10 cellular contexts compared by ENCODE assay signal in the genomic region with DNA sequence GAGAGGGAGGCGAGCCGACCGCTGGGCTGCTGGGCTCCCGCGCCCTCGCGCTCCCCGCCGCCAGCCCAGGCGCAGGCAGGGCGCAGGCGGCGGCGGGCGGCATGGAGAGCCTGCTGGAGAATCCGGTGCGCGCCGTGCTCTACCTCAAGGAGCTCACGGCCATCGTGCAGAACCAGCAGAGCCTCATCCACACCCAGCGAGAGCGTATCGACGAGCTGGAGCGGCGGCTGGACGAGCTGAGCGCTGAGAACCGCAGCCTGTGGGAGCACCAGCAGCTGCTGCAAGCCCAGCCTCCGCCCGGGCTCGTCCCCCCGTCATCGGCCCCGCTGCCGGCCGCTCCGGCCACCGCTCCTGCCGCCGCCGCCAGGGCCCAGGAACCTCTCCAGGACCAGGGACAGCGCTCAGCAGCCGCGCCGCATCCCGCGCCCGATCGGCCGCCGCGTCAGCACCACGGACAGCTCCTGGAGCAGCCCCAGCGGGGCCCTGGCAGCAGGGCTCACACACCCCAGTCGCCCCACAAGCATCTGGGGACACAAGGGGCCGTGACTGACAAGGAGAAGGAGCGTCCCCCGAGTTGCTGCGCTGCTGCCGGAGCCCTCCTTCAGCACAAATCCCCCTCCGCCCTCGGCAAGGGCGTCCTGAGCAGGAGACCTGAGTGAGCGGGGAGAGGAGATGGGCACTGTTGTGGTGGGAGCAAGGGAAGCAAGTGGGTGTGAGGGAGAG. TPM values are rescaled to one million over a fixed set of nuclear protein-coding genes. Genes with fewer than 3 reads are reported as not detected.
DNase-seq lines count a peak whose midpoint lies in the region; ATAC-seq, FAIRE-seq and TF ChIP-seq lines count a peak whose summit lies in the region.
"Not testable (repeated sequence)": the region's sequence is repeated elsewhere in the genome, so short reads cannot be mapped to it uniquely, and the experiment has no call there.
"Had no signal": no experiment of that assay in that cellular context is flagged by ENCODE, and none has a peak within 500 bp of the region (broad histone marks: within the 10 kb centered on the region; RNA-seq: fewer than 3 reads in every experiment).

No MANE protein-coding gene starts in this region.

- not testable (repeated sequence) for H3K27me3 ChIP-seq in AG04450 (ENCODE audit: control insufficient read depth, insufficient read depth, low read length); K562 (ENCODE audit: control insufficient read depth in 2 of 2, insufficient read depth in 2 of 2, low read length in 2 of 2); HepG2 (ENCODE audit: control insufficient read depth in 1 of 2, insufficient read depth in 2 of 2, low read length in 2 of 2)

- not testable (repeated sequence) for H2AFZ ChIP-seq in K562 (ENCODE audit: low read depth, low read length); HepG2 (ENCODE audit: low read length)

- not testable (repeated sequence) for TF ChIP-seq EP300 in K562 (IDR thresholded peaks at IDR 0.05; ENCODE audit: low read length); HepG2 (IDR thresholded peaks at IDR 0.05; ENCODE audit: low read depth in 2 of 2, low read length in 2 of 2); HepG2 (CRISPR knock-in tag; IDR thresholded peaks at IDR 0.05; ENCODE audit: borderline replicate concordance)

- H3K9me1 ChIP-seq in K562 (ENCODE audit: control insufficient read depth, insufficient read depth, low read length) = not testable (repeated sequence)

- H3K27ac ChIP-seq in AG04450 (ENCODE audit: low read depth, low read length); K562 (ENCODE audit: extremely low read depth, low read depth, low read length); HepG2 (ENCODE audit: extremely low read length, insufficient read depth, low read length): not testable (repeated sequence)

- not testable (repeated sequence) for H3K4me1 Mint-ChIP-seq in progenitor cell of endocrine pancreas (ENCODE audit: low read depth)

- not testable (repeated sequence) for H3K9me3 Mint-ChIP-seq in progenitor cell of endocrine pancreas (ENCODE audit: low read depth)

- POLR2A ChIA-PET in AG04450 (lab: Yijun Ruan, JAX); K562 (lab: Yijun Ruan, JAX); HepG2 (lab: Yijun Ruan, JAX): not testable (repeated sequence)

- ATAC-seq in GM19397 (IDR thresholded peaks at IDR 0.05; ENCODE audit: unreplicated experiment) (peak; percentile 53), HG03432 (IDR thresholded peaks at IDR 0.05; ENCODE audit: unreplicated experiment) (peak; percentile 80), K562 (peak; percentile 92), HepG2 (peak; percentile 99)
- ATAC-seq in activated CD4-positive, CD25-positive, alpha-beta regulatory T cell treated with anti-CD3 and anti-CD28 coated beads, Interleukin-2, amount 50 U/mL, for 24 hours = peak; percentile 67 to 68

- not testable (repeated sequence) for BruUV-seq in K562 (replicated peaks; lab: Mats Ljungman, UMichigan); HepG2 (replicated peaks; lab: Mats Ljungman, UMichigan)

- 28% methylated on average over 3 of the region's 66 CpGs for WGBS in K562 (ENCODE audit: insufficient coverage, low coverage, missing lambda C conversion rate)
- 21% methylated on average over 10 of the region's 66 CpGs for WGBS in HepG2 (ENCODE audit: low lambda C conversion rate)

- not testable (repeated sequence) for H3K4me2 ChIP-seq in K562 (ENCODE audit: insufficient read depth, low read length)
- H3K4me2 ChIP-seq in HepG2 (ENCODE audit: low read depth, low read length) = 0 out of 2 replicates have a peak overlapping the region, but pooled peaks have one; percentile 12

- H3K27me3 Mint-ChIP-seq in progenitor cell of endocrine pancreas = peaks cover 55% of the 10 kb centered on the region

- FAIRE-seq in K562 (lab: Jason Lieb, UNC) (peak; percentile 67), HepG2 (lab: Jason Lieb, UNC) (peak; percentile 12)

- not testable (repeated sequence) for H3K4me3 Mint-ChIP-seq in progenitor cell of endocrine pancreas (ENCODE audit: low read depth)

- H4K20me1 ChIP-seq in K562 (replicated peaks; ENCODE audit: control insufficient read depth, insufficient read depth, low read length); HepG2 (ENCODE audit: insufficient read depth, low read length): not testable (repeated sequence)

- in situ Hi-C loops in K562 (cut with MboI); HepG2 (cut with HindIII; ENCODE audit: extremely low pct_ligation_motif_present, low pct_unique_long_range_greater_than_20kb): not testable (repeated sequence)

- not testable (repeated sequence) for H3K36me3 ChIP-seq in K562 (ENCODE audit: control insufficient read depth, insufficient read depth, low read length); HepG2 (replicated peaks in 1 of 2; ENCODE audit: control insufficient read depth in 1 of 2, insufficient read depth in 2 of 2, low read length in 2 of 2)

- H3K9me3 ChIP-seq in AG04450 (ENCODE audit: control insufficient read depth, insufficient read depth, low read length); K562 (replicated peaks; ENCODE audit: control insufficient read depth, insufficient read depth, low read depth, low read length); HepG2 (ENCODE audit: low read length): not testable (repeated sequence)

- DNase-seq in AG04450 (ENCODE audit: low read depth, low spot score); HepG2 (ENCODE audit: low spot score): not testable (repeated sequence)
- DNase-seq in K562 (ENCODE audit: extremely low read depth in 1 of 4, low spot score in 3 of 4) (peak in 1 of 4 experiments; percentile 40), foreskin fibroblast (peak; percentile 24 to 50), progenitor cell of endocrine pancreas (ENCODE audit: low spot score, unreplicated experiment) (peak; percentile 80)

- not testable (repeated sequence) for TF ChIP-seq POLR2A in K562 (conservative IDR thresholded peaks at IDR 0.05); HepG2 (IDR thresholded peaks at IDR 0.05; ENCODE audit: insufficient read depth in 1 of 2, low read depth in 2 of 2, low read length in 2 of 2)

- not testable (repeated sequence) for H3K4me1 ChIP-seq in K562 (replicated peaks in 1 of 2; ENCODE audit: control insufficient read depth in 2 of 2, insufficient read depth in 2 of 2, low read length in 2 of 2); HepG2 (ENCODE audit: insufficient read depth, low read length)

- not testable (repeated sequence) for H3K9ac ChIP-seq in K562 (ENCODE audit: insufficient read depth in 1 of 2, low read depth in 2 of 2, low read length in 2 of 2); HepG2 (ENCODE audit: insufficient read depth, low read depth, low read length)

- CTCF ChIA-PET in AG04450 (lab: Charles Lee); K562 (lab: Yijun Ruan, JAX; ENCODE audit: low intra/inter-chr PET ratio); HepG2 (lab: Yijun Ruan, JAX; ENCODE audit: low intra/inter-chr PET ratio, low total read pairs): not testable (repeated sequence)

- TF ChIP-seq RAD21 in K562 (CRISPR knock-in tag; conservative IDR thresholded peaks at IDR 0.05 in 1 of 2, IDR thresholded peaks at IDR 0.05 in 1 of 2); HepG2 (CRISPR knock-in tag; IDR thresholded peaks at IDR 0.05): not testable (repeated sequence)

- intact Hi-C loops in K562 (cut with micrococcal nuclease); HepG2 (cut with micrococcal nuclease; ENCODE audit: unreplicated experiment): not testable (repeated sequence)

- H3K4me3 ChIP-seq in AG04450 (ENCODE audit: low read depth, low read length) (peak overlapping the region; percentile 48), K562 (peak overlapping the region; percentile 29; the same call in 1 of the 2 replicates)
- not testable (repeated sequence) for H3K4me3 ChIP-seq in foreskin fibroblast (ENCODE audit: low read depth in 1 of 2, low read length in 2 of 2); HepG2 (replicated peaks in 1 of 3; ENCODE audit: insufficient read depth in 1 of 3, low read depth in 2 of 3, low read length in 3 of 3)

- not testable (repeated sequence) for TF ChIP-seq CTCF in AG04450 (IDR thresholded peaks at IDR 0.05; ENCODE audit: low read depth, low read length); K562 (IDR thresholded peaks at IDR 0.05 in 2 of 3, conservative IDR thresholded peaks at IDR 0.05 in 1 of 3; ENCODE audit: insufficient read depth in 2 of 3, low read depth in 1 of 3, low read length in 3 of 3); foreskin fibroblast (IDR thresholded peaks at IDR 0.05; ENCODE audit: low read depth, low read length); HepG2 (CRISPR knock-in tag; IDR thresholded peaks at IDR 0.05); progenitor cell of endocrine pancreas (IDR thresholded peaks at IDR 0.05; ENCODE audit: unreplicated experiment)

- H3K79me2 ChIP-seq in K562 (ENCODE audit: control insufficient read depth, insufficient read depth, low read length); HepG2 (ENCODE audit: insufficient read depth, low read length): not testable (repeated sequence)

- H3K36me3 Mint-ChIP-seq in progenitor cell of endocrine pancreas (ENCODE audit: insufficient read depth) = not testable (repeated sequence)

- not testable (repeated sequence) for H3K27ac Mint-ChIP-seq in progenitor cell of endocrine pancreas

RNA-seq across cellular contexts. Expression of a gene that starts 0.4 kb away (rescaled TPM):
- polyA plus RNA-seq in AG04450 (2011; rRNA removed) = 0.47 and 0.71 TPM in 2 replicates
- 0.52 and 0.74 TPM in 2 replicates for polyA minus RNA-seq in AG04450 (2011; rRNA and poly(A)+ RNA removed)
- 0.25 and 0.62 TPM in 2 replicates for total RNA-seq in K562 (2011; cell fraction: chromatin; rRNA removed; ENCODE audit: low replicate concordance)
- 0.39 and 0.50 TPM in 2 replicates for total RNA-seq in K562 (2011; cell fraction: nucleolus; rRNA removed)
- total RNA-seq in K562 (2011; cell fraction: nucleoplasm; rRNA removed) = 0.23 and 0.37 TPM in 2 replicates
- total RNA-seq in K562 (2014; rRNA removed) = 0.04 and 0.14 TPM in 2 replicates
- total RNA-seq in K562 (2014; rRNA removed; fragmentation: Illumina TruSeq; extraction: Trizol) = not detected in 2 replicates
- under 0.01 and 0.04 TPM in 2 replicates for total RNA-seq in K562 (2015; rRNA removed; fragmentation: Illumina TruSeq; extraction: Trizol)
- total RNA-seq in K562 (2021) = 0.07 and 0.11 TPM in 2 replicates
- polyA plus RNA-seq in K562 (2011; rRNA removed) = 0.11 and 0.25 TPM in 2 replicates
- polyA plus RNA-seq in K562 (2011; cell fraction: cytosol; rRNA removed) = 0.04 and 0.24 TPM in 2 replicates
- 0.63 and 1.0 TPM in 2 replicates for polyA plus RNA-seq in K562 (2011; cell fraction: nucleus; rRNA removed)
- 0.09 and 0.14 TPM in 2 replicates for polyA plus RNA-seq in K562 (2012)
- 0.04 TPM in 1 of 2 replicates, not detected in the other for polyA plus RNA-seq in K562 (2014; fragmentation: Illumina TruSeq; extraction: Trizol)
- polyA plus RNA-seq in K562 (2014; fragmentation: Nextera tagmentation; extraction: Ambion mirVana) = not detected
- 0.04 and 0.15 TPM in 2 replicates for polyA plus RNA-seq in K562 (2014; rRNA removed)
- polyA minus RNA-seq in K562 (2011; rRNA and poly(A)+ RNA removed) = 0.07 TPM in 1 of 2 replicates, not detected in the other
- polyA minus RNA-seq in K562 (2011; cell fraction: cytosol; rRNA and poly(A)+ RNA removed) = 0.38 TPM in 1 of 2 replicates, not detected in the other
- polyA minus RNA-seq in K562 (2011; cell fraction: nucleus; rRNA and poly(A)+ RNA removed) = 0.40 and 0.56 TPM in 2 replicates
- not detected in 2 replicates for total RNA-seq in HepG2 (2016; rRNA removed; fragmentation: Illumina TruSeq; extraction: Trizol)
- total RNA-seq in HepG2 (2016; cell fraction: cytosol; rRNA removed; fragmentation: Illumina TruSeq; extraction: Trizol; ENCODE audit: low read depth) = not detected in 2 replicates
- total RNA-seq in HepG2 (2016; cell fraction: insoluble cytoplasmic fraction; rRNA removed; fragmentation: Illumina TruSeq; extraction: Trizol) = not detected in 2 replicates
- total RNA-seq in HepG2 (2016; cell fraction: membrane; rRNA removed; fragmentation: Illumina TruSeq; extraction: Trizol) = not detected in 2 replicates
- total RNA-seq in HepG2 (2016; cell fraction: nucleus; rRNA removed; fragmentation: Illumina TruSeq; extraction: Trizol) = not detected in 2 replicates
- polyA plus RNA-seq in HepG2 (2011; rRNA removed) = not detected in 2 replicates
- polyA plus RNA-seq in HepG2 (2011; cell fraction: cytosol; rRNA removed) = not detected in 2 replicates
- polyA plus RNA-seq in HepG2 (2011; cell fraction: nucleus; rRNA removed) = not detected in 2 replicates
- not detected in 2 replicates for polyA plus RNA-seq in HepG2 (2012)
- not detected in 2 replicates for polyA plus RNA-seq in HepG2 (2016; cell fraction: cytosol; fragmentation: Illumina TruSeq; extraction: Trizol; ENCODE audit: low read depth)
- not detected in 2 replicates for polyA plus RNA-seq in HepG2 (2016; cell fraction: insoluble cytoplasmic fraction; fragmentation: Illumina TruSeq; extraction: Trizol; ENCODE audit: low read depth)
- not detected in 2 replicates for polyA plus RNA-seq in HepG2 (2016; cell fraction: membrane; fragmentation: Illumina TruSeq; extraction: Trizol; ENCODE audit: low read depth)
- polyA plus RNA-seq in HepG2 (2016; cell fraction: nucleus; fragmentation: Illumina TruSeq; extraction: Trizol; ENCODE audit: insufficient read depth, low read depth) = not detected in 2 replicates
- polyA minus RNA-seq in HepG2 (2011; rRNA and poly(A)+ RNA removed; ENCODE audit: low replicate concordance) = not detected in 2 replicates
- polyA minus RNA-seq in HepG2 (2011; cell fraction: cytosol; rRNA and poly(A)+ RNA removed) = not detected in 2 replicates
- not detected in 2 replicates for polyA minus RNA-seq in HepG2 (2011; cell fraction: nucleus; rRNA and poly(A)+ RNA removed)
- 1.4 and 2.5 TPM in 2 replicates for total RNA-seq in progenitor cell of endocrine pancreas
- total RNA-seq: A172, chondrocyte had no signal
